ENCODE assay signal across 1 cellular context in the genomic region with DNA sequence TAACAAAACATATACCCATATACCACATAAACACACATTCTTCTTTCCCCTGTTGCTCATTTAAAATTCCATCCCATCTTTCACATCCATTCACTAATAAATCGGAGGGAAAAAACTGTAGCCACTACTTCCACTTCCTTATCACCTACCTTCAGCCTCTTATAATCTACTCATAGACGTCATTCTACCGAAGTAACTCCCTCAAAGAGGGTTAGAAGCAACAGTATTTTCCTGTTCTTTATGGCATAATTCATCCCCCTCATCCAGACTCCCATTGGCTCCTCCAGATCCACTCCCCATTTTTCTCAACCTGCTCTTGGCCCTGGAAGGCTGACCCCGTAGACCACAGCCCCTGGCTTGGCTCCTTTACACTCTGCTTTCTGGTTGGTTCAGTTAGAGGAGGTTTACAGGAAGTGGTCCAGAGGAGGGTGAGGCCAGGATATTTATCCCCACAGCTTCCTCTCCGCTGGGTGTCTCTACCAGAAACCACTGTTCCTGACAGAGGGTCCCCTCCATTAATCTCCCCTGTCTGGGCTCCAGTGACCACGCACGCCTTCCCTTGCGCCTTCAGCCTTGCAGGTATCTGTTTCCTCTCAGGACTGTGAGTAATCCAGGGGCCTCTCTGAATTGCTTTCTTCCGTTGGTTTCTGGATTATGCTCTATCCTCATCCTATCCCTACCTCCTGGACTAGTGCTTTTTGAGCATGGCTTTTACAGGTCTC.
TF ChIP-seq lines count a peak whose summit lies in the region.

No MANE protein-coding gene starts in this region.

TF ChIP-seq in H1, 55 proteins besides CTCF, POLR2A, EP300 and RAD21:
- TF ChIP-seq CHD7 (IDR thresholded peaks at IDR 0.05; ENCODE audit: insufficient replicate concordance, low read length) (no peak), SIN3A (conservative IDR thresholded peaks at IDR 0.05 in 1 of 2, IDR thresholded peaks at IDR 0.05 in 1 of 2; ENCODE audit: low read depth in 1 of 2, low read length in 2 of 2) (no peak)
